ENCODE assay signal across 22 cellular contexts in genomic region chr7:3533040-3533439, GRCh38.
DNase-seq lines count a peak whose midpoint lies in the region; ATAC-seq, FAIRE-seq and TF ChIP-seq lines count a peak whose summit lies in the region.
"Had no signal": no experiment of that assay in that cellular context is flagged by ENCODE, and none has a peak within 500 bp of the region (broad histone marks: within the 10 kb centered on the region; RNA-seq: fewer than 3 reads in every experiment).

No MANE protein-coding gene starts in this region.

- H3K27ac ChIP-seq in pancreas (no peak overlapping the region), prostate gland (no peak overlapping the region)

- no peak for FAIRE-seq in pancreas (lab: Jason Lieb, UNC)
- FAIRE-seq: A204.1, D721Med, G401.6, GM12891 had no signal

- H3K36me3 Mint-ChIP-seq in activated CD4-positive, alpha-beta T cell treated with anti-CD3 and anti-CD28 coated beads, Interleukin-2, amount 10 ng/mL, durations not matched to agents 24 days and 14 days (ENCODE audit: low read depth), result no peaks in the 10 kb centered on the region
- H3K36me3 Mint-ChIP-seq in activated CD4-positive, alpha-beta T cell treated with anti-CD3 and anti-CD28 coated beads for 36 hours (ENCODE audit: low read depth), result no peaks in the 10 kb centered on the region
- H3K36me3 Mint-ChIP-seq: CD4-positive, alpha-beta memory T cell had no signal

- H3K36me3 ChIP-seq in pancreas (no peaks in the 10 kb centered on the region), prostate gland (no peaks in the 10 kb centered on the region)
- H3K36me3 ChIP-seq: HAP-1 had no signal

- CTCF ChIA-PET in activated CD4-positive, alpha-beta T cell treated with anti-CD3 and anti-CD28 coated beads for 36 hours (lab: Charles Lee), result no interaction called here

- DNase-seq in activated CD4-positive, alpha-beta T cell treated with anti-CD3 and anti-CD28 coated beads, Interleukin-2, amount 10 ng/mL, durations not matched to agents 24 days and 14 days, result peak; percentile 25
- no peak for DNase-seq in activated CD4-positive, alpha-beta T cell treated with anti-CD3 and anti-CD28 coated beads for 36 hours
- peak; percentile 41 for DNase-seq in NCI-H82 treated with DMSO at 0.1 percent for 48 hours (lab: John Stamatoyannopoulos, UW; ENCODE audit: unreplicated experiment)
- DNase-seq in pancreas, result no peak
- DNase-seq in stimulated activated CD4-positive, alpha-beta T cell treated with anti-CD3 and anti-CD28 coated beads, Interleukin-15, amount 100 ng/mL, for 24 hours, result no peak
- no peak for DNase-seq in prostate gland (ENCODE audit: low spot score)
- DNase-seq in stimulated activated CD4-positive, alpha-beta T cell treated with anti-CD3 and anti-CD28 coated beads, Interleukin-2, amount 100 ng/mL, for 48 hours, result no peak
- DNase-seq: C1 segment of cervical spinal cord; CD4-positive, alpha-beta memory T cell; COR-L47; DMS153; DMS79 treated with DMSO at 0.1 percent for 48 hours; EL; GOT3; HFFc6 had no signal

- TF ChIP-seq CTCF in pancreas (IDR thresholded peaks at IDR 0.05) (no peak), prostate gland (IDR thresholded peaks at IDR 0.05) (no peak)

- 57 to 74% methylated on average over 1 of the region's 1 CpG for WGBS in pancreas, 2 donors
- WGBS in prostate gland, result 57% methylated on average over 1 of the region's 1 CpG

- H3K4me1 ChIP-seq in pancreas (peaks cover 0 to 12% (median 8%) of the 10 kb centered on the region in 3 donors), prostate gland (replicated peaks) (no peaks in the 10 kb centered on the region)
- H3K4me1 ChIP-seq: HAP-1 had no signal

- no peak for ATAC-seq in activated CD4-positive, alpha-beta T cell treated with anti-CD3 and anti-CD28 coated beads for 36 hours
- ATAC-seq in SK-N-SH treated with all-trans-retinoic acid at 6 μM for 48 hours, result no peak
- ATAC-seq in pancreas, result peak in 3 of 4 donors; percentile 19 to 43 (median 42)

- no peak overlapping the region for H3K4me3 Mint-ChIP-seq in activated CD4-positive, alpha-beta T cell treated with anti-CD3 and anti-CD28 coated beads, Interleukin-2, amount 10 ng/mL, durations not matched to agents 24 days and 14 days
- H3K4me3 Mint-ChIP-seq in activated CD4-positive, alpha-beta T cell treated with anti-CD3 and anti-CD28 coated beads for 36 hours, result no peak overlapping the region
- H3K4me3 Mint-ChIP-seq: B cell; CD4-positive, alpha-beta memory T cell; HFFc6 had no signal

- H3K9me3 Mint-ChIP-seq in activated CD4-positive, alpha-beta T cell treated with anti-CD3 and anti-CD28 coated beads, Interleukin-2, amount 10 ng/mL, durations not matched to agents 24 days and 14 days, result no peaks in the 10 kb centered on the region
- H3K9me3 Mint-ChIP-seq in activated CD4-positive, alpha-beta T cell treated with anti-CD3 and anti-CD28 coated beads for 36 hours (ENCODE audit: low read depth), result no peaks in the 10 kb centered on the region
- H3K9me3 Mint-ChIP-seq: CD4-positive, alpha-beta memory T cell had no signal

- POLR2A ChIA-PET in activated CD4-positive, alpha-beta T cell treated with anti-CD3 and anti-CD28 coated beads for 36 hours (lab: Charles Lee), result no interaction called here

- H3K27me3 ChIP-seq in pancreas (no peaks in the 10 kb centered on the region), prostate gland (replicated peaks; ENCODE audit: insufficient read depth) (no peaks in the 10 kb centered on the region)

- H3K4me3 ChIP-seq in pancreas (no peak overlapping the region), prostate gland (no peak overlapping the region)
- H3K4me3 ChIP-seq: HAP-1 had no signal

- no peak overlapping the region for H3K27ac Mint-ChIP-seq in activated CD4-positive, alpha-beta T cell treated with anti-CD3 and anti-CD28 coated beads, Interleukin-2, amount 10 ng/mL, durations not matched to agents 24 days and 14 days
- H3K27ac Mint-ChIP-seq in activated CD4-positive, alpha-beta T cell treated with anti-CD3 and anti-CD28 coated beads for 36 hours, result no peak overlapping the region
- H3K27ac Mint-ChIP-seq: B cell; CD4-positive, alpha-beta memory T cell; HFFc6 had no signal

- intact Hi-C loops in activated CD4-positive, alpha-beta T cell treated with anti-CD3 and anti-CD28 coated beads, Interleukin-2, amount 10 ng/mL, durations not matched to agents 24 days and 14 days (cut with micrococcal nuclease), result no loop called here
- intact Hi-C loops in activated CD4-positive, alpha-beta T cell treated with anti-CD3 and anti-CD28 coated beads for 36 hours (cut with DNase I, micrococcal nuclease), result no loop called here
- intact Hi-C loops in pancreas (cut with DNase I) (no loop called here), prostate gland (cut with DNase I) (no loop called here)

- TF ChIP-seq POLR2A in prostate gland (IDR thresholded peaks at IDR 0.05), result no peak

- no peaks in the 10 kb centered on the region for H3K27me3 Mint-ChIP-seq in activated CD4-positive, alpha-beta T cell treated with anti-CD3 and anti-CD28 coated beads, Interleukin-2, amount 10 ng/mL, durations not matched to agents 24 days and 14 days
- H3K27me3 Mint-ChIP-seq in activated CD4-positive, alpha-beta T cell treated with anti-CD3 and anti-CD28 coated beads for 36 hours, result no peaks in the 10 kb centered on the region
- H3K27me3 Mint-ChIP-seq: CD4-positive, alpha-beta memory T cell had no signal

- H3K4me1 Mint-ChIP-seq in activated CD4-positive, alpha-beta T cell treated with anti-CD3 and anti-CD28 coated beads, Interleukin-2, amount 10 ng/mL, durations not matched to agents 24 days and 14 days, result no peaks in the 10 kb centered on the region
- H3K4me1 Mint-ChIP-seq in activated CD4-positive, alpha-beta T cell treated with anti-CD3 and anti-CD28 coated beads for 36 hours, result peaks cover 9% of the 10 kb centered on the region
- H3K4me1 Mint-ChIP-seq: B cell had no signal

- no peaks in the 10 kb centered on the region for H3K9me3 ChIP-seq in pancreas
- no peaks in the 10 kb centered on the region for H3K9me3 ChIP-seq in prostate gland
- H3K9me3 ChIP-seq: HAP-1 had no signal

TF ChIP-seq in SK-N-SH treated with all-trans-retinoic acid at 6 μM for 48 hours, 23 proteins besides CTCF, POLR2A, EP300 and RAD21 (continues in another document):
- no peak for TF ChIP-seq GLIS3 (CRISPR knock-in tag; IDR thresholded peaks at IDR 0.05)
- no peak for TF ChIP-seq ZNF8 (CRISPR knock-in tag; IDR thresholded peaks at IDR 0.05)
- TF ChIP-seq SNAI2 (CRISPR knock-in tag; IDR thresholded peaks at IDR 0.05), result no peak
- TF ChIP-seq, protein P1, sequence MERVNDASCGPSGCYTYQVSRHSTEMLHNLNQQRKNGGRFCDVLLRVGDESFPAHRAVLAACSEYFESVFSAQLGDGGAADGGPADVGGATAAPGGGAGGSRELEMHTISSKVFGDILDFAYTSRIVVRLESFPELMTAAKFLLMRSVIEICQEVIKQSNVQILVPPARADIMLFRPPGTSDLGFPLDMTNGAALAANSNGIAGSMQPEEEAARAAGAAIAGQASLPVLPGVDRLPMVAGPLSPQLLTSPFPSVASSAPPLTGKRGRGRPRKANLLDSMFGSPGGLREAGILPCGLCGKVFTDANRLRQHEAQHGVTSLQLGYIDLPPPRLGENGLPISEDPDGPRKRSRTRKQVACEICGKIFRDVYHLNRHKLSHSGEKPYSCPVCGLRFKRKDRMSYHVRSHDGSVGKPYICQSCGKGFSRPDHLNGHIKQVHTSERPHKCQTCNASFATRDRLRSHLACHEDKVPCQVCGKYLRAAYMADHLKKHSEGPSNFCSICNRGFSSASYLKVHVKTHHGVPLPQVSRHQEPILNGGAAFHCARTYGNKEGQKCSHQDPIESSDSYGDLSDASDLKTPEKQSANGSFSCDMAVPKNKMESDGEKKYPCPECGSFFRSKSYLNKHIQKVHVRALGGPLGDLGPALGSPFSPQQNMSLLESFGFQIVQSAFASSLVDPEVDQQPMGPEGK (CRISPR knock-in tag; IDR thresholded peaks at IDR 0.05; ENCODE audit: borderline replicate concordance), result no peak
- no peak for TF ChIP-seq RARB (CRISPR knock-in tag; IDR thresholded peaks at IDR 0.05)
- TF ChIP-seq ESRRG (CRISPR knock-in tag; IDR thresholded peaks at IDR 0.05), result no peak
- TF ChIP-seq PPARA (CRISPR knock-in tag; IDR thresholded peaks at IDR 0.05; ENCODE audit: borderline replicate concordance), result no peak
- TF ChIP-seq, protein P2, sequence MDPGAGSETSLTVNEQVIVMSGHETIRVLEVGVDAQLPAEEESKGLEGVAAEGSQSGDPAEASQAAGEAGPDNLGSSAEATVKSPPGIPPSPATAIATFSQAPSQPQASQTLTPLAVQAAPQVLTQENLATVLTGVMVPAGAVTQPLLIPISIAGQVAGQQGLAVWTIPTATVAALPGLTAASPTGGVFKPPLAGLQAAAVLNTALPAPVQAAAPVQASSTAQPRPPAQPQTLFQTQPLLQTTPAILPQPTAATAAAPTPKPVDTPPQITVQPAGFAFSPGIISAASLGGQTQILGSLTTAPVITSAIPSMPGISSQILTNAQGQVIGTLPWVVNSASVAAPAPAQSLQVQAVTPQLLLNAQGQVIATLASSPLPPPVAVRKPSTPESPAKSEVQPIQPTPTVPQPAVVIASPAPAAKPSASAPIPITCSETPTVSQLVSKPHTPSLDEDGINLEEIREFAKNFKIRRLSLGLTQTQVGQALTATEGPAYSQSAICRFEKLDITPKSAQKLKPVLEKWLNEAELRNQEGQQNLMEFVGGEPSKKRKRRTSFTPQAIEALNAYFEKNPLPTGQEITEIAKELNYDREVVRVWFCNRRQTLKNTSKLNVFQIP (CRISPR knock-in tag; IDR thresholded peaks at IDR 0.05; ENCODE audit: borderline replicate concordance, low read depth), result no peak
- no peak for TF ChIP-seq CSDC2 (CRISPR knock-in tag; IDR thresholded peaks at IDR 0.05)

Comparison
In these comparisons a context has a peak if more than half of its experiments do, and no peak if none do; other contexts are left out.
1. DNase-seq: peak in activated CD4-positive, alpha-beta T cell treated with anti-CD3 and anti-CD28 coated beads, Interleukin-2, amount 10 ng/mL, durations not matched to agents 24 days and 14 days (single experiment) and NCI-H82 treated with DMSO at 0.1 percent for 48 hours (single experiment); none in activated CD4-positive, alpha-beta T cell treated with anti-CD3 and anti-CD28 coated beads for 36 hours (single experiment), pancreas (0 of 6), stimulated activated CD4-positive, alpha-beta T cell treated with anti-CD3 and anti-CD28 coated beads, Interleukin-15, amount 100 ng/mL, for 24 hours (single experiment), prostate gland (single experiment) and stimulated activated CD4-positive, alpha-beta T cell treated with anti-CD3 and anti-CD28 coated beads, Interleukin-2, amount 100 ng/mL, for 48 hours (0 of 2).
2. ATAC-seq: peak in pancreas (3 of 4); none in activated CD4-positive, alpha-beta T cell treated with anti-CD3 and anti-CD28 coated beads for 36 hours (single experiment) and SK-N-SH treated with all-trans-retinoic acid at 6 μM for 48 hours (single experiment).